21 cellular contexts compared by ENCODE assay signal in genomic region chr10:86048973-86049372, GRCh38.
DNase-seq lines count a peak whose midpoint lies in the region; ATAC-seq and TF ChIP-seq lines count a peak whose summit lies in the region.
"Had no signal": no experiment of that assay in that cellular context is flagged by ENCODE, and none has a peak within 500 bp of the region (broad histone marks: within the 10 kb centered on the region; RNA-seq: fewer than 3 reads in every experiment).

No MANE protein-coding gene starts in this region.

- H3K9me3 ChIP-seq in right cardiac atrium (ENCODE audit: control insufficient read depth, low read length) = no peaks in the 10 kb centered on the region
- H3K9me3 ChIP-seq: BE2C had no signal

- H3K27me3 ChIP-seq in right cardiac atrium (ENCODE audit: control insufficient read depth, insufficient read depth) (no peaks in the 10 kb centered on the region), foreskin keratinocyte (no peaks in the 10 kb centered on the region)
- H3K27me3 ChIP-seq: BE2C had no signal

- no peak overlapping the region for H3K4me3 ChIP-seq in right cardiac atrium (ENCODE audit: low read length)
- H3K4me3 ChIP-seq in coronary artery = no peak overlapping the region
- H3K4me3 ChIP-seq: GM12878, GM23338 had no signal

- H3K4me1 ChIP-seq in right cardiac atrium (ENCODE audit: control insufficient read depth, insufficient read depth, low read length) = no peaks in the 10 kb centered on the region
- no peaks in the 10 kb centered on the region for H3K4me1 ChIP-seq in foreskin keratinocyte

- 51% methylated on average over 2 of the region's 2 CpGs for WGBS in right cardiac atrium

- H3K27ac ChIP-seq in right cardiac atrium (ENCODE audit: low read length) (no peak overlapping the region), coronary artery (no peak overlapping the region), foreskin keratinocyte (no peak overlapping the region)
- H3K27ac ChIP-seq: HL-60 had no signal

- peak; percentile 43 for ATAC-seq in Right ventricle myocardium superior (ENCODE audit: poor library complexity)
- ATAC-seq in right cardiac atrium = no peak
- ATAC-seq in HG03469 (IDR thresholded peaks at IDR 0.05; ENCODE audit: unreplicated experiment) = no peak
- no peak for ATAC-seq in foreskin keratinocyte
- no peak for ATAC-seq in GM21619 (IDR thresholded peaks at IDR 0.05; ENCODE audit: unreplicated experiment)
- ATAC-seq: GM23338 had no signal

- TF ChIP-seq CTCF in coronary artery (IDR thresholded peaks at IDR 0.05) (no peak), foreskin keratinocyte (conservative IDR thresholded peaks at IDR 0.05) (no peak)

- intact Hi-C loops in Right ventricle myocardium superior (cut with DNase I) (no loop called here), right cardiac atrium (cut with DNase I) (no loop called here)

- DNase-seq in Right ventricle myocardium superior (no peak), right cardiac atrium (no peak), coronary artery (ENCODE audit: low spot score) (peak; percentile 17), islet precursor cell (peak; percentile 47), foreskin keratinocyte (no peak)
- DNase-seq: ACHN; C1 segment of cervical spinal cord; CD4-positive, CD25-positive, alpha-beta regulatory T cell; CD8-positive, alpha-beta memory T cell; COR-L47; DMS 273 treated with DMSO at 0.1 percent for 48 hours; DMS53; DND-41; EL; HCEC 1CT had no signal

Comparison
In these comparisons a context has a peak if more than half of its experiments do, and no peak if none do; other contexts are left out.
1. DNase-seq: peak in coronary artery (single experiment) and islet precursor cell (single experiment); none in Right ventricle myocardium superior (single experiment), right cardiac atrium (0 of 3) and foreskin keratinocyte (0 of 2).